Comparison of ENCODE assay signal across 8 cellular contexts in genomic region chr17:7841309-7841621, GRCh38. TPM values are rescaled to one million over a fixed set of nuclear protein-coding genes. Genes with fewer than 3 reads are reported as not detected.
A peak's percentile ranks its signal among the peaks of the same experiment; 100 is the strongest.
DNase-seq lines count a peak whose midpoint lies in the region; ATAC-seq and TF ChIP-seq lines count a peak whose summit lies in the region.

No MANE protein-coding gene starts in this region.

- no peak overlapping the region for H3K4ac ChIP-seq in mesenchymal stem cell (ENCODE audit: low read depth in 1 of 2, low read length in 2 of 2)

- no peak overlapping the region for H2BK5ac ChIP-seq in mesenchymal stem cell (ENCODE audit: low read depth, low read length, poor library complexity, severe bottlenecking)

- intact Hi-C loops in uterus (cut with DNase I; ENCODE audit: low total_unique reads), result no loop called here

- peak overlapping the region; percentile 63 for H4K91ac ChIP-seq in mesenchymal stem cell (ENCODE audit: low read length)

- ATAC-seq in GM18520 (IDR thresholded peaks at IDR 0.05; ENCODE audit: unreplicated experiment) (no peak), GM18511 (IDR thresholded peaks at IDR 0.05; ENCODE audit: unreplicated experiment) (no peak), GM19351 (IDR thresholded peaks at IDR 0.05; ENCODE audit: unreplicated experiment) (no peak)

- 4% methylated on average over 14 of the region's 14 CpGs for WGBS in mesenchymal stem cell

- peaks cover 46% of the 10 kb centered on the region for H3F3A ChIP-seq in MM.1S (ENCODE audit: insufficient read depth, low read length)

- H3K14ac ChIP-seq in mesenchymal stem cell (ENCODE audit: low read length in 2 of 2), result peak overlapping the region in 1 of 2 experiments; percentile 5

- H3K23ac ChIP-seq in mesenchymal stem cell (ENCODE audit: low read length in 2 of 2), result no peak overlapping the region

- peaks cover 15% of the 10 kb centered on the region for H3K79me1 ChIP-seq in mesenchymal stem cell (replicated peaks; ENCODE audit: low read length, poor library complexity, severe bottlenecking)

- TF ChIP-seq CTCF in MM.1S (IDR thresholded peaks at IDR 0.05; ENCODE audit: low read length) (no peak), astrocyte of the spinal cord (IDR thresholded peaks at IDR 0.05; ENCODE audit: low read depth, low read length) (no peak), uterus (IDR thresholded peaks at IDR 0.05) (no peak)

- peak overlapping the region; percentile 98 for H3K9ac ChIP-seq in MM.1S (ENCODE audit: low read length)
- peak overlapping the region; percentile 98 for H3K9ac ChIP-seq in mesenchymal stem cell (ENCODE audit: low read length)

- no peaks in the 10 kb centered on the region for H3K9me3 ChIP-seq in MM.1S (replicated peaks; ENCODE audit: insufficient read depth, low read length)
- no peaks in the 10 kb centered on the region for H3K9me3 ChIP-seq in mesenchymal stem cell (ENCODE audit: control insufficient read depth, low read length)
- H3K9me3 ChIP-seq in uterus, result no peaks in the 10 kb centered on the region

- no peak overlapping the region for H2BK120ac ChIP-seq in mesenchymal stem cell (ENCODE audit: low read depth, low read length)

- no peak overlapping the region for H2AK5ac ChIP-seq in mesenchymal stem cell (ENCODE audit: low read length, severe bottlenecking)

- H3K27ac ChIP-seq in MM.1S (ENCODE audit: low read length) (peak overlapping the region; percentile 93; the same call in 1 of the 2 replicates), mesenchymal stem cell (ENCODE audit: low read length, poor library complexity, severe bottlenecking) (peak overlapping the region; percentile 27), uterus (peak overlapping the region; percentile 95 to 99)

- H3K4me1 ChIP-seq in MM.1S (ENCODE audit: low read length) (peaks cover 34% of the 10 kb centered on the region), mesenchymal stem cell (ENCODE audit: control insufficient read depth, insufficient read depth, low read depth, low read length) (peaks cover 34% of the 10 kb centered on the region), uterus (peaks cover 12 to 17% of the 10 kb centered on the region in 2 donors)

- H3K4me2 ChIP-seq in MM.1S (ENCODE audit: low read depth, low read length), result peak overlapping the region; percentile 100
- H3K4me2 ChIP-seq in mesenchymal stem cell (ENCODE audit: low read length, poor library complexity, severe bottlenecking), result peak overlapping the region; percentile 23

- H3K4me3 ChIP-seq in MM.1S (ENCODE audit: low read length), result peak overlapping the region; percentile 94
- H3K4me3 ChIP-seq in astrocyte of the spinal cord (ENCODE audit: low read depth, low read length), result peak overlapping the region; percentile 59
- peak overlapping the region; percentile 66 to 94 for H3K4me3 ChIP-seq in mesenchymal stem cell (ENCODE audit: insufficient read depth in 1 of 2, low read depth in 1 of 2, low read length in 2 of 2)
- H3K4me3 ChIP-seq in uterus, result peak overlapping the region; percentile 65 to 88

- peak overlapping the region; percentile 55 for H2BK15ac ChIP-seq in mesenchymal stem cell (ENCODE audit: low read depth, poor library complexity, severe bottlenecking)

- in situ Hi-C loops in astrocyte of the spinal cord (cut with HindIII; ENCODE audit: low sequenced_read_pairs), result no loop called here

- H4K20me1 ChIP-seq in MM.1S (ENCODE audit: insufficient read depth, low read length), result no peaks in the 10 kb centered on the region

- H2AFZ ChIP-seq in MM.1S (ENCODE audit: low read length), result peak overlapping the region; percentile 93
- no peak overlapping the region for H2AFZ ChIP-seq in mesenchymal stem cell (ENCODE audit: low read depth, low read length)

- H3K36me3 ChIP-seq in MM.1S (replicated peaks; ENCODE audit: insufficient read depth, low read length) (no peaks in the 10 kb centered on the region), mesenchymal stem cell (ENCODE audit: control insufficient read depth in 1 of 2, insufficient read depth in 2 of 2, low read depth in 1 of 2, low read length in 2 of 2) (peaks cover 15 to 18% of the 10 kb centered on the region in 2 experiments), uterus (no peaks in the 10 kb centered on the region)

- DNase-seq in DMS53 treated with DMSO at 0.1 percent for 48 hours (lab: John Stamatoyannopoulos, UW; ENCODE audit: unreplicated experiment), result peak; percentile 91
- DNase-seq in MM.1S, result no peak
- DNase-seq in astrocyte of the spinal cord (ENCODE audit: low read depth, low spot score), result no peak
- no peak for DNase-seq in mesenchymal stem cell
- DNase-seq in uterus, result no peak

- no peak for TF ChIP-seq POLR2A in uterus (IDR thresholded peaks at IDR 0.05)

- no peaks in the 10 kb centered on the region for H3K9me2 ChIP-seq in MM.1S (replicated peaks; ENCODE audit: insufficient read depth, low read length)

- H3K27me3 ChIP-seq in MM.1S (replicated peaks; ENCODE audit: insufficient read depth, low read length), result no peaks in the 10 kb centered on the region
- H3K27me3 ChIP-seq in mesenchymal stem cell (ENCODE audit: control insufficient read depth in 1 of 2, insufficient read depth in 1 of 2, low read length in 2 of 2), result no peaks in the 10 kb centered on the region
- H3K27me3 ChIP-seq in uterus, result no peaks in the 10 kb centered on the region

- 0 out of 2 replicates have a peak, but pooled peaks cover 7% of the 10 kb centered on the region for H3K79me2 ChIP-seq in MM.1S (ENCODE audit: low read length)

- H2BK12ac ChIP-seq in mesenchymal stem cell (ENCODE audit: low read length in 2 of 2), result peak overlapping the region in 1 of 2 experiments; percentile 1

- no peak overlapping the region for H4K8ac ChIP-seq in mesenchymal stem cell (ENCODE audit: low read length)

- H3K18ac ChIP-seq in mesenchymal stem cell (ENCODE audit: low read depth in 1 of 2, low read length in 2 of 2), result peak overlapping the region; percentile 8 to 66

RNA-seq across cellular contexts. Expression of gene KDM6B, which starts 7.2 kb away (rescaled TPM):
- 16.2 TPM for polyA plus RNA-seq in mesenchymal stem cell (2013, experiment 1 of 2)
- polyA plus RNA-seq in mesenchymal stem cell (2013, experiment 2 of 2), result 16.4 TPM
- total RNA-seq in uterus, result 10 to 100 TPM in 1 of 4 donors, 1 to 10 TPM in 3; 2.6 to 47.9 (median 4.4) TPM

RNA-seq across cellular contexts. Expression of gene TMEM88, which starts 13.6 kb away (rescaled TPM):
- 79.2 TPM for polyA plus RNA-seq in mesenchymal stem cell (2013, experiment 1 of 2)
- polyA plus RNA-seq in mesenchymal stem cell (2013, experiment 2 of 2), result 76.9 TPM
- total RNA-seq in uterus, result 10 to 100 TPM in 3 of 4 donors, 1 to 10 TPM in 1; 7.3 to 68.1 (median 28.1) TPM

RNA-seq across cellular contexts. Expression of gene NAA38, which starts 16.1 kb away (rescaled TPM):
- 98.1 TPM for polyA plus RNA-seq in mesenchymal stem cell (2013, experiment 1 of 2)
- 95.0 TPM for polyA plus RNA-seq in mesenchymal stem cell (2013, experiment 2 of 2)
- total RNA-seq in uterus, result 10 to 100 TPM in 3 of 4 donors, 1 to 10 TPM in 1; 3.6 to 94.7 (median 48.1) TPM

RNA-seq across cellular contexts. Expression of gene CYB5D1, which starts 16.5 kb away (rescaled TPM):
- polyA plus RNA-seq in mesenchymal stem cell (2013, experiment 1 of 2), result 7.9 TPM
- 8.0 TPM for polyA plus RNA-seq in mesenchymal stem cell (2013, experiment 2 of 2)
- total RNA-seq in uterus, result 10 to 100 TPM in 3 of 4 donors, 1 to 10 TPM in 1; 3.1 to 17.6 (median 16.2) TPM

RNA-seq across cellular contexts. Expression of gene CHD3, which starts 47.3 kb away (rescaled TPM):
- polyA plus RNA-seq in mesenchymal stem cell (2013, experiment 1 of 2), result 56.3 TPM
- polyA plus RNA-seq in mesenchymal stem cell (2013, experiment 2 of 2), result 50.2 TPM
- 100 to 1,000 TPM in 3 of 4 donors, 10 to 100 TPM in 1; 81.0 to 165 (median 133) TPM for total RNA-seq in uterus

Comparison
In these comparisons a context has a peak if more than half of its experiments do, and no peak if none do; other contexts are left out.
1. H3K27ac ChIP-seq: peak in every context shown above with its lines; median percentile 97 in uterus; 93 in MM.1S; 27 in mesenchymal stem cell.